16 cellular contexts compared by ENCODE assay signal in the genomic region with DNA sequence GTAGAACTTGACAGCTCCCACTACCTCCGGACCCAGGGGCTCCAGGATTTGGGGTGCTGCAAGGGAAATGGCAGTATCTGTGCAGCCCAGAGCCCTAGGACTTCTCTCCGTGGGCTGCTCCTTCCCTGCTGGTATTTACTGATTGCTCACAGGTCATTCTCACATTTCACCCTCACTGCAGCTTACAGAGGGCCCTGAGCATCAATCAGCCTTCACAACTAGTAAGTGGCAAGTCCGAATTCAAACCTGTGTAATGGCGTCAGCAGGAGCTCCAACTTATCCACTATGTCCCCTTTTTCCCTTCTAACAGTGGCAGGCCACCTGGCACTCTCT. TPM values are rescaled to one million over a fixed set of nuclear protein-coding genes. Genes with fewer than 3 reads are reported as not detected.
DNase-seq lines count a peak whose midpoint lies in the region; ATAC-seq and TF ChIP-seq lines count a peak whose summit lies in the region.
"Had no signal": no experiment of that assay in that cellular context is flagged by ENCODE, and none has a peak within 500 bp of the region (broad histone marks: within the 10 kb centered on the region; RNA-seq: fewer than 3 reads in every experiment).

No MANE protein-coding gene starts in this region.

- no peak for DNase-seq in activated CD4-positive, alpha-beta T cell treated with anti-CD3 and anti-CD28 coated beads, Interleukin-2, amount 10 ng/mL, durations not matched to agents 24 days and 14 days
- no peak for DNase-seq in activated CD4-positive, alpha-beta T cell treated with anti-CD3 and anti-CD28 coated beads for 4 hours
- DNase-seq in dermis blood vessel endothelial cell (peak; percentile 41), gastrocnemius medialis (no peak), OCI-M2 (lab: John Stamatoyannopoulos, UW; ENCODE audit: unreplicated experiment) (no peak)
- DNase-seq in stimulated activated CD4-positive, alpha-beta T cell treated with anti-CD3 and anti-CD28 coated beads, Interleukin-1b, Interleukin-23, amount 100 ng/mL, for 48 hours = no peak
- DNase-seq: DMS 273 treated with DMSO at 0.1 percent for 48 hours, foreskin fibroblast, NCI-H1694, NCI-H69, SHP77 treated with DMSO at 0.1 percent for 48 hours had no signal

- TF ChIP-seq CTCF in gastrocnemius medialis (IDR thresholded peaks at IDR 0.05 in 4 of 5, conservative IDR thresholded peaks at IDR 0.05 in 1 of 5) = no peak

- no peak overlapping the region for H3K4me3 ChIP-seq in gastrocnemius medialis
- H3K4me3 ChIP-seq: tibial nerve had no signal

- peaks cover 46% of the 10 kb centered on the region for H3K36me3 Mint-ChIP-seq in activated CD4-positive, alpha-beta T cell treated with anti-CD3 and anti-CD28 coated beads, Interleukin-2, amount 10 ng/mL, durations not matched to agents 24 days and 14 days (ENCODE audit: low read depth)

- TF ChIP-seq POLR2A in gastrocnemius medialis (IDR thresholded peaks at IDR 0.05) = no peak

- H3K4me1 ChIP-seq in gastrocnemius medialis = peaks cover 40 to 52% of the 10 kb centered on the region in 2 donors

- H3K4me3 Mint-ChIP-seq in activated CD4-positive, alpha-beta T cell treated with anti-CD3 and anti-CD28 coated beads, Interleukin-2, amount 10 ng/mL, durations not matched to agents 24 days and 14 days = peak overlapping the region; percentile 46
- H3K4me3 Mint-ChIP-seq: dendritic cell treated with granulocyte-macrophage colony-stimulating factor and Interleukin-4, amounts not matched to agents 40 ng/mL and 50 ng/mL, for 4 days; WTC11 had no signal

- H3K27ac ChIP-seq in KOPT-K1 (ENCODE audit: low read depth, low read length, poor library complexity, severe bottlenecking) = peak overlapping the region; percentile 86
- peak overlapping the region in 3 of 4 donors; percentile 70 to 95 (median 86) for H3K27ac ChIP-seq in gastrocnemius medialis

- H3K27me3 ChIP-seq in gastrocnemius medialis = no peaks in the 10 kb centered on the region
- H3K27me3 ChIP-seq: tibial nerve had no signal

- no peaks in the 10 kb centered on the region for H3K27me3 Mint-ChIP-seq in activated CD4-positive, alpha-beta T cell treated with anti-CD3 and anti-CD28 coated beads, Interleukin-2, amount 10 ng/mL, durations not matched to agents 24 days and 14 days
- H3K27me3 Mint-ChIP-seq: dendritic cell treated with granulocyte-macrophage colony-stimulating factor and Interleukin-4, amounts not matched to agents 40 ng/mL and 50 ng/mL, for 4 days had no signal

- no peaks in the 10 kb centered on the region for H3K9me3 ChIP-seq in KOPT-K1 (ENCODE audit: insufficient read depth, low read length, poor library complexity, severe bottlenecking)
- no peaks in the 10 kb centered on the region for H3K9me3 ChIP-seq in gastrocnemius medialis
- H3K9me3 ChIP-seq: tibial nerve had no signal

- H3K9me3 Mint-ChIP-seq in activated CD4-positive, alpha-beta T cell treated with anti-CD3 and anti-CD28 coated beads, Interleukin-2, amount 10 ng/mL, durations not matched to agents 24 days and 14 days = no peaks in the 10 kb centered on the region
- H3K9me3 Mint-ChIP-seq: dendritic cell treated with granulocyte-macrophage colony-stimulating factor and Interleukin-4, amounts not matched to agents 40 ng/mL and 50 ng/mL, for 4 days; WTC11 had no signal

- no peak for ATAC-seq in gastrocnemius medialis
- no peak for ATAC-seq in HG02973 (IDR thresholded peaks at IDR 0.05; ENCODE audit: unreplicated experiment)
- ATAC-seq: WTC11 had no signal

- H3K4me1 Mint-ChIP-seq in activated CD4-positive, alpha-beta T cell treated with anti-CD3 and anti-CD28 coated beads, Interleukin-2, amount 10 ng/mL, durations not matched to agents 24 days and 14 days = peaks cover 54% of the 10 kb centered on the region

- peaks cover 35% of the 10 kb centered on the region; the same call in 1 of the 2 replicates for H3K36me3 ChIP-seq in KOPT-K1 (ENCODE audit: insufficient read depth, low read length)
- H3K36me3 ChIP-seq in gastrocnemius medialis = peaks cover 0 to 5% of the 10 kb centered on the region in 2 donors

- H3K27ac Mint-ChIP-seq in activated CD4-positive, alpha-beta T cell treated with anti-CD3 and anti-CD28 coated beads, Interleukin-2, amount 10 ng/mL, durations not matched to agents 24 days and 14 days = peak overlapping the region; percentile 58
- H3K27ac Mint-ChIP-seq: WTC11 had no signal

- in situ Hi-C loops in gastrocnemius medialis (cut with MboI; ENCODE audit: low sequenced_read_pairs in 4 of 4) = no loop called here

- intact Hi-C loops in activated CD4-positive, alpha-beta T cell treated with anti-CD3 and anti-CD28 coated beads, Interleukin-2, amount 10 ng/mL, durations not matched to agents 24 days and 14 days (cut with micrococcal nuclease) = no loop called here
- intact Hi-C loops in gastrocnemius medialis (cut with DNase I; ENCODE audit: low total_unique reads) = no loop called here

RNA-seq across cellular contexts. Expression of a gene that starts 32.4 kb away (rescaled TPM):
- total RNA-seq in activated CD4-positive, alpha-beta T cell treated with anti-CD3 and anti-CD28 coated beads, Interleukin-2, amount 10 ng/mL, durations not matched to agents 24 days and 14 days = 22.7 and 23.6 TPM in 2 replicates
- total RNA-seq in dermis blood vessel endothelial cell (29.3 and 37.3 TPM in 2 replicates), gastrocnemius medialis (1 to 10 TPM; 2.8 to 6.0 (median 3.8) TPM)

RNA-seq across cellular contexts. Expression of a gene that starts 50.6 kb away (rescaled TPM):
- 70.9 and 74.0 TPM in 2 replicates for total RNA-seq in activated CD4-positive, alpha-beta T cell treated with anti-CD3 and anti-CD28 coated beads, Interleukin-2, amount 10 ng/mL, durations not matched to agents 24 days and 14 days
- total RNA-seq in dermis blood vessel endothelial cell (28.2 and 37.0 TPM in 2 replicates), gastrocnemius medialis (10 to 100 TPM; 23.8 to 33.0 (median 25.9) TPM)

RNA-seq across cellular contexts. Expression of a gene that starts 54.0 kb away (rescaled TPM):
- total RNA-seq in activated CD4-positive, alpha-beta T cell treated with anti-CD3 and anti-CD28 coated beads, Interleukin-2, amount 10 ng/mL, durations not matched to agents 24 days and 14 days = 81.5 and 85.5 TPM in 2 replicates
- total RNA-seq in dermis blood vessel endothelial cell (19.3 and 30.8 TPM in 2 replicates), gastrocnemius medialis (10 to 100 TPM; 15.1 to 44.0 (median 28.9) TPM)
